ENCODE assay signal across 8 cellular contexts in the genomic region with DNA sequence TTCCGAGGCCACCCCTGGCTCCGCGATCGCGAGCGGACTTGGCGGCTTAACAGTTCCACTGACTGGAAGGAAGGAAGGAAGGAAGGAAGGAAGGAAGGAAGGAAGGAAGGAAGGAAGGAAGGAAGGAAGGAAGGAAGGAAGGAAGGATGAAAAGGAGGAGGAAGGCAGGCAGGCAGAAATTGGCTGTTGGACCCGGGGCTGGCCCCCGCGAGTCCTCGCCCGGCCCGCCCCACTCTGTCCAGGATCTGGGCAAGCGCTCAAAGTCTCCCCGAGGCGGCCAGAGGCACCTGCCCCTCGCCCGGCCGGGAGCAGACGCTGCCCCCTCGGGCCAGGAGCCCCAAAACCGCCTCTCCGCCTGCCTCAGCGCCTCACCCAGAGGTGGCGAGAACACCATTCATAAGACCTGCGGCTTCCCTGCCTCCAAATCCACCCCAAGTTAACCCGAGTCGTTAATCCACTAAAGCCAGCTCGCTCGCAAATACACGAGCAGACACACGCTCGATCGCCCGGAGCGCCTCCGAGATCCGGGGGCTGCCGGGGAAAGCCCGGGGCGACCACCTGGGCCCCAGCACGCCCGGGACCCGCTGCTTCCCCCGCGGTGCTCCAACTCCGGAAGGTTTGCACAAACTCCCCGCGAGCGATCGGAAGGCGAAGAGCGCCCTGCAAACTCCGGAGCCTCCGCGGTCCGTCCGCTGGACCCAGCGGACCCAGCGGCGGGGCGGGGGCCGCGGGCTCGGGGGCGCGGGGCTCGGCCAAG. TPM values are rescaled to one million over a fixed set of nuclear protein-coding genes. Genes with fewer than 3 reads are reported as not detected.
DNase-seq lines count a peak whose midpoint lies in the region; FAIRE-seq and TF ChIP-seq lines count a peak whose summit lies in the region.

No MANE protein-coding gene starts in this region.

- no peaks in the 10 kb centered on the region for H3F3A ChIP-seq in DOHH2 (ENCODE audit: control insufficient read depth, insufficient read depth)

- TF ChIP-seq CTCF in DOHH2 (IDR thresholded peaks at IDR 0.05; ENCODE audit: low read depth, low read length, poor library complexity, severe bottlenecking) (no peak), breast epithelium (IDR thresholded peaks at IDR 0.05) (no peak), keratinocyte (optimal IDR thresholded peaks at IDR 0.05 in 1 of 3, IDR thresholded peaks at IDR 0.05 in 1 of 3, conservative IDR thresholded peaks at IDR 0.05 in 1 of 3; ENCODE audit: extremely low read depth in 1 of 3, insufficient read depth in 2 of 3, low read length in 3 of 3) (no peak)

- peak overlapping the region; percentile 68 for H3K4me2 ChIP-seq in DOHH2 (ENCODE audit: low read length)
- H3K4me2 ChIP-seq in keratinocyte (ENCODE audit: control insufficient read depth, extremely low read depth, insufficient read depth, low read depth, low read length) = peak overlapping the region; percentile 100

- FAIRE-seq in keratinocyte (lab: Jason Lieb, UNC) (no peak), small intestine (lab: Jason Lieb, UNC) (no peak)

- H3K9me2 ChIP-seq in DOHH2 (replicated peaks; ENCODE audit: control insufficient read depth, low read length) = no peaks in the 10 kb centered on the region

- H3K79me2 ChIP-seq in DOHH2 (ENCODE audit: control insufficient read depth, low read length) (no peaks in the 10 kb centered on the region), keratinocyte (ENCODE audit: control insufficient read depth, insufficient read depth, low read length) (no peaks in the 10 kb centered on the region)

- peaks cover 20% of the 10 kb centered on the region for H3K4me1 ChIP-seq in DOHH2 (ENCODE audit: control insufficient read depth, low read length)
- H3K4me1 ChIP-seq in HAP-1 = peaks cover 16% of the 10 kb centered on the region
- no peaks in the 10 kb centered on the region for H3K4me1 ChIP-seq in SJCRH30
- H3K4me1 ChIP-seq in breast epithelium = no peaks in the 10 kb centered on the region
- H3K4me1 ChIP-seq in keratinocyte (ENCODE audit: control insufficient read depth, extremely low read depth, insufficient read depth, low read length) = peaks cover 22% of the 10 kb centered on the region
- no peaks in the 10 kb centered on the region for H3K4me1 ChIP-seq in small intestine (ENCODE audit: control insufficient read depth in 2 of 2, insufficient read depth in 1 of 2, low read depth in 1 of 2, low read length in 1 of 2)

- H3K4me3 ChIP-seq in DOHH2 (ENCODE audit: low read length) = peak overlapping the region; percentile 73
- peak overlapping the region; percentile 80 for H3K4me3 ChIP-seq in HAP-1
- peak overlapping the region; percentile 62 for H3K4me3 ChIP-seq in SJCRH30
- peak overlapping the region; percentile 62 to 79 (median 63) for H3K4me3 ChIP-seq in breast epithelium
- peak overlapping the region; percentile 56 to 99 (median 77) for H3K4me3 ChIP-seq in keratinocyte (ENCODE audit: control insufficient read depth in 2 of 3, extremely low read depth in 1 of 3, insufficient read depth in 2 of 3, low read depth in 1 of 3, low read length in 3 of 3)
- H3K4me3 ChIP-seq in small intestine (ENCODE audit: low read depth in 1 of 2, low read length in 2 of 2) = peak overlapping the region; percentile 71 to 85

- intact Hi-C loops in breast epithelium (cut with DNase I; ENCODE audit: low total_unique reads) = no loop called here

- in situ Hi-C loops in HAP-1 (cut with MboI; ENCODE audit: low sequenced_read_pairs) = no loop called here

- peak in 1 of 2 experiments; percentile 49 for DNase-seq in HAP-1 (ENCODE audit: low spot score in 2 of 2)
- DNase-seq in SJCRH30 = peak in 1 of 2 experiments; percentile 8
- no peak for DNase-seq in breast epithelium (ENCODE audit: low spot score in 2 of 2)
- DNase-seq in keratinocyte (ENCODE audit: low read depth, low spot score) = no peak
- peak; percentile 27 for DNase-seq in small intestine
- no peak for DNase-seq in NCI-H2107 treated with DMSO at 0.1 percent for 48 hours (lab: John Stamatoyannopoulos, UW; ENCODE audit: unreplicated experiment)
- no peak for DNase-seq in GM19240 (ENCODE audit: insufficient read length, low spot score)

- H3K27ac ChIP-seq in DOHH2 (ENCODE audit: low read depth, low read length) = no peak overlapping the region
- no peak overlapping the region for H3K27ac ChIP-seq in SJCRH30
- H3K27ac ChIP-seq in breast epithelium = no peak overlapping the region
- H3K27ac ChIP-seq in keratinocyte (ENCODE audit: control insufficient read depth, insufficient read depth, low read length) = no peak overlapping the region
- H3K27ac ChIP-seq in small intestine (ENCODE audit: low read depth in 1 of 2, low read length in 1 of 2) = no peak overlapping the region

- H3K9me1 ChIP-seq in keratinocyte (ENCODE audit: control insufficient read depth, extremely low read depth, insufficient read depth, low read length) = no peaks in the 10 kb centered on the region

- TF ChIP-seq POLR2A in breast epithelium (IDR thresholded peaks at IDR 0.05) = no peak

- H4K20me1 ChIP-seq in DOHH2 (ENCODE audit: control insufficient read depth, insufficient read depth, low read depth, low read length) (no peaks in the 10 kb centered on the region), keratinocyte (ENCODE audit: control insufficient read depth, extremely low read depth, insufficient read depth, low read length) (no peaks in the 10 kb centered on the region)

- H3K36me3 ChIP-seq in DOHH2 (ENCODE audit: control insufficient read depth, low read length) = no peaks in the 10 kb centered on the region
- no peaks in the 10 kb centered on the region for H3K36me3 ChIP-seq in HAP-1 (replicated peaks)
- H3K36me3 ChIP-seq in SJCRH30 = no peaks in the 10 kb centered on the region
- H3K36me3 ChIP-seq in breast epithelium = no peaks in the 10 kb centered on the region
- no peaks in the 10 kb centered on the region for H3K36me3 ChIP-seq in keratinocyte (ENCODE audit: control insufficient read depth in 2 of 2, extremely low read depth in 1 of 2, insufficient read depth in 2 of 2, low read length in 2 of 2)
- no peaks in the 10 kb centered on the region for H3K36me3 ChIP-seq in small intestine (ENCODE audit: control insufficient read depth in 2 of 2, insufficient read depth in 2 of 2, low read length in 2 of 2)

- no peaks in the 10 kb centered on the region for H3K9me3 ChIP-seq in DOHH2 (ENCODE audit: control insufficient read depth, insufficient read depth, low read length)
- no peaks in the 10 kb centered on the region for H3K9me3 ChIP-seq in HAP-1
- H3K9me3 ChIP-seq in SJCRH30 (replicated peaks) = no peaks in the 10 kb centered on the region
- no peaks in the 10 kb centered on the region for H3K9me3 ChIP-seq in breast epithelium
- no peaks in the 10 kb centered on the region for H3K9me3 ChIP-seq in keratinocyte (ENCODE audit: control insufficient read depth, low read depth, low read length)
- no peaks in the 10 kb centered on the region for H3K9me3 ChIP-seq in small intestine (ENCODE audit: control insufficient read depth, low read depth)

- WGBS in small intestine, 3 donors = 0 to 1% (median 0%) methylated on average over 47 to 68 of the region's 68 CpGs

- H3K27me3 ChIP-seq in DOHH2 (ENCODE audit: control insufficient read depth, low read length) (peaks cover 69% of the 10 kb centered on the region), HAP-1 (ENCODE audit: low read depth) (no peaks in the 10 kb centered on the region), SJCRH30 (peaks cover 24% of the 10 kb centered on the region), breast epithelium (peaks cover 0 to 6% of the 10 kb centered on the region in 2 donors), keratinocyte (ENCODE audit: control insufficient read depth, extremely low read depth, insufficient read depth, low read length) (peaks cover 24% of the 10 kb centered on the region), small intestine (ENCODE audit: control insufficient read depth in 2 of 2, insufficient read depth in 2 of 2, low read length in 2 of 2) (peaks cover 0 to 11% of the 10 kb centered on the region in 2 donors)

- peak overlapping the region; percentile 52 for H3K9ac ChIP-seq in keratinocyte (ENCODE audit: control insufficient read depth, extremely low read depth, insufficient read depth, low read length)

- H2AFZ ChIP-seq in keratinocyte (ENCODE audit: control insufficient read depth, low read length) = peak overlapping the region; percentile 80

- dilution Hi-C loops in keratinocyte (cut with MboI; ENCODE audit: extremely low pct_ligation_motif_present, low sequenced_read_pairs) = no loop called here

RNA-seq across cellular contexts. Expression of gene DPF3, which starts 0.8 kb away (rescaled TPM):
- 0.25 and 0.79 TPM in 2 replicates for total RNA-seq in SJCRH30 (2014; rRNA removed; shearing (Covaris generic))
- 1 to 10 TPM in 2 of 3 donors, under 1 TPM in 1; 0.32 to 2.8 (median 1.3) TPM for total RNA-seq in breast epithelium
- 0.61 to 1.1 TPM (median 0.66 TPM) in 3 replicates for polyA plus RNA-seq in keratinocyte
- 0.36 TPM for polyA plus RNA-seq in keratinocyte (2011; ENCODE audit: low read depth)
- 0.33 and 0.48 TPM in 2 replicates for polyA plus RNA-seq in keratinocyte (2011; cell fraction: cytosol; rRNA removed)
- 1.1 and 1.5 TPM in 2 replicates for polyA plus RNA-seq in keratinocyte (2011; cell fraction: nucleus; rRNA removed)
- polyA plus RNA-seq in keratinocyte (2012; ENCODE audit: low replicate concordance) = 0.84 TPM in 1 of 2 replicates, not detected in the other
- 0.93 to 1.8 TPM (median 1.1 TPM) in 3 replicates for polyA minus RNA-seq in keratinocyte
- not detected for polyA minus RNA-seq in keratinocyte (2011; cell fraction: cytosol; rRNA and poly(A)+ RNA removed)
- 1.3 and 1.5 TPM in 2 replicates for polyA minus RNA-seq in keratinocyte (2011; cell fraction: nucleus; rRNA and poly(A)+ RNA removed)
- 1 to 10 TPM; 1.0 to 2.4 (median 1.8) TPM for polyA plus RNA-seq in small intestine

RNA-seq across cellular contexts. Expression of gene DCAF4, which starts 33.2 kb away (rescaled TPM):
- 16.1 and 17.0 TPM in 2 replicates for total RNA-seq in SJCRH30 (2014; rRNA removed; shearing (Covaris generic))
- total RNA-seq in breast epithelium = 10 to 100 TPM; 19.8 to 49.5 (median 36.1) TPM
- 20.8 to 34.1 TPM (median 26.1 TPM) in 3 replicates for polyA plus RNA-seq in keratinocyte
- polyA plus RNA-seq in keratinocyte (2011; ENCODE audit: low read depth) = 7.5 TPM
- 18.7 and 18.8 TPM in 2 replicates for polyA plus RNA-seq in keratinocyte (2011; cell fraction: cytosol; rRNA removed)
- polyA plus RNA-seq in keratinocyte (2011; cell fraction: nucleus; rRNA removed) = 50.7 and 56.3 TPM in 2 replicates
- polyA plus RNA-seq in keratinocyte (2012; ENCODE audit: low replicate concordance) = 9.2 and 19.6 TPM in 2 replicates
- 20.3 to 42.3 TPM (median 25.0 TPM) in 3 replicates for polyA minus RNA-seq in keratinocyte
- 11.1 TPM for polyA minus RNA-seq in keratinocyte (2011; cell fraction: cytosol; rRNA and poly(A)+ RNA removed)
- 15.5 and 17.0 TPM in 2 replicates for polyA minus RNA-seq in keratinocyte (2011; cell fraction: nucleus; rRNA and poly(A)+ RNA removed)
- 10 to 100 TPM in 1 of 3 donors, 1 to 10 TPM in 2; 4.6 to 11.3 (median 5.6) TPM for polyA plus RNA-seq in small intestine
